In the genomic region with DNA sequence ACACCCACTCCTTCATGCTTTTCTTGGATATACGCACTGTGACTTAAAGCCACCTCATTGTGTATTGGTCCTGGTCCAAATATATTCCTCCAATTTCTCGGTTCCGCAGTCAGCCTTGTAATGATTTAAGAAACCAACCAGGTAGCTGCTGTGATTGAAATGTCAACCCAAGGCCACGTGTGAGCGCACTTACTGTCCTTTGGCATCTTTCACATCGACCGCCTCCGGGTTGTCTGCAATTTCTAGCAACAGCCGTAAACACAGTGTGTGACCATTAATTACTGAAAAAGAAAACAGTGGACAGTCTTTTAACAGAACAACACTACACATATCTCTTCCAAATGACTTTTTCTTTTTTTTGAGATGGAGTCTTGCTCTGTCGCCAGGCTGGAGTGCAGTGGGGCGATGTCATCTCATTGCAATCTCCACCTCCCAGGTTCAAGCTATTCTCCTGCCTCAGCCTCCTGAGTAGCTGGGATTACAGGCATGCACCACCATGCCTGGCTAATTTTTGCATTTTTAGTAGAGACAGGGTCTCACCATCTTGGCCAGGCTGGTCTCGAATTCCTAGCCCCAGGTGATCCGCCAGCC, we compare ENCODE assay signal across 7 cellular contexts.
A peak's percentile ranks its signal among the peaks of the same experiment; 100 is the strongest.
DNase-seq lines count a peak whose midpoint lies in the region; ATAC-seq and TF ChIP-seq lines count a peak whose summit lies in the region.
"Not testable (repeated sequence)": the region's sequence is repeated elsewhere in the genome, so short reads cannot be mapped to it uniquely, and the experiment has no call there.

No MANE protein-coding gene starts in this region.

- not testable (repeated sequence) for H3K9ac ChIP-seq in PC-3 (ENCODE audit: low read length); endodermal cell (ENCODE audit: extremely low read depth, low read length, poor library complexity, severe bottlenecking)

- peak overlapping the region; percentile 58 for H3K4me2 ChIP-seq in PC-3 (ENCODE audit: low read length)

- in situ Hi-C loops in G401 (cut with HindIII; ENCODE audit: low sequenced_read_pairs): not testable (repeated sequence)

- not testable (repeated sequence) for H3K4me1 Mint-ChIP-seq in activated T-cell treated with anti-CD3 and anti-CD28 coated beads, Interleukin-2, amount 50 U/mL, for 24 hours (ENCODE audit: low read depth); memory B cell; stimulated activated effector memory CD8-positive, alpha-beta T cell treated with anti-CD3 and anti-CD28 coated beads, Interleukin-12 subunit alpha, Interleukin-12 subunit beta, amount 100 ng/mL, for 72 hours
- H3K4me1 Mint-ChIP-seq in endodermal cell: peaks cover 44% of the 10 kb centered on the region

- H3K27me3 Mint-ChIP-seq in activated T-cell treated with anti-CD3 and anti-CD28 coated beads, Interleukin-2, amount 50 U/mL, for 24 hours; endodermal cell (ENCODE audit: insufficient read depth); memory B cell: not testable (repeated sequence)

- not testable (repeated sequence) for TF ChIP-seq CTCF in PC-3 (conservative IDR thresholded peaks at IDR 0.05; ENCODE audit: low read depth, low read length); endodermal cell (conservative IDR thresholded peaks at IDR 0.05)

- ATAC-seq in PC-3; memory B cell (ENCODE audit: low read depth); stimulated activated effector memory CD8-positive, alpha-beta T cell treated with anti-CD3 and anti-CD28 coated beads, Interleukin-12 subunit alpha, Interleukin-12 subunit beta, amount 100 ng/mL, for 72 hours: not testable (repeated sequence)

- DNase-seq in G401 (ENCODE audit: low spot score): peak; percentile 61
- not testable (repeated sequence) for DNase-seq in PC-3; activated T-cell treated with anti-CD3 and anti-CD28 coated beads, Interleukin-2, amount 50 U/mL, for 24 hours; endodermal cell; memory B cell (ENCODE audit: low spot score in 2 of 2)
- peak; percentile 7 for DNase-seq in astrocyte of the hippocampus (ENCODE audit: low read depth, low spot score)
- DNase-seq in stimulated activated effector memory CD8-positive, alpha-beta T cell treated with anti-CD3 and anti-CD28 coated beads, Interleukin-12 subunit alpha, Interleukin-12 subunit beta, amount 100 ng/mL, for 72 hours (ENCODE audit: low spot score in 2 of 2): peak in 1 of 2 donors; percentile 34

- not testable (repeated sequence) for H3F3A ChIP-seq in PC-3 (ENCODE audit: low read length, unreplicated experiment)

- H3K9me2 ChIP-seq in PC-3 (replicated peaks; ENCODE audit: low read length): not testable (repeated sequence)

- POLR2A ChIA-PET in PC-3 (lab: Charles Lee; ENCODE audit: unreplicated experiment): not testable (repeated sequence)

- H3K4me3 Mint-ChIP-seq in activated T-cell treated with anti-CD3 and anti-CD28 coated beads, Interleukin-2, amount 50 U/mL, for 24 hours; endodermal cell; memory B cell; stimulated activated effector memory CD8-positive, alpha-beta T cell treated with anti-CD3 and anti-CD28 coated beads, Interleukin-12 subunit alpha, Interleukin-12 subunit beta, amount 100 ng/mL, for 72 hours: not testable (repeated sequence)

- not testable (repeated sequence) for H4K20me1 ChIP-seq in PC-3 (ENCODE audit: low read length)

- 91 to 94% methylated on average over 13 of the region's 13 CpGs for WGBS in endodermal cell (ENCODE audit: insufficient coverage in 1 of 2, insufficient read length in 1 of 2), 2 experiments

- not testable (repeated sequence) for H3K27me3 ChIP-seq in PC-3 (ENCODE audit: low read length); endodermal cell (ENCODE audit: control insufficient read depth, insufficient read depth, low read length, poor library complexity, severe bottlenecking)

- H2AFZ ChIP-seq in PC-3 (ENCODE audit: low read length): not testable (repeated sequence)

- not testable (repeated sequence) for H3K9me3 ChIP-seq in PC-3 (ENCODE audit: low read length); endodermal cell (ENCODE audit: control insufficient read depth, low read length)

- peak overlapping the region; percentile 19 for H3K27ac Mint-ChIP-seq in activated T-cell treated with anti-CD3 and anti-CD28 coated beads, Interleukin-2, amount 50 U/mL, for 24 hours
- peak overlapping the region; percentile 42 for H3K27ac Mint-ChIP-seq in endodermal cell
- H3K27ac Mint-ChIP-seq in memory B cell: peak overlapping the region; percentile 62
- H3K27ac Mint-ChIP-seq in stimulated activated effector memory CD8-positive, alpha-beta T cell treated with anti-CD3 and anti-CD28 coated beads, Interleukin-12 subunit alpha, Interleukin-12 subunit beta, amount 100 ng/mL, for 72 hours: peak overlapping the region; percentile 60

- H3K36me3 ChIP-seq in PC-3 (ENCODE audit: low read depth, low read length); endodermal cell (ENCODE audit: control insufficient read depth, insufficient read depth, low read length): not testable (repeated sequence)

- not testable (repeated sequence) for BruUV-seq in PC-3 (replicated peaks; lab: Mats Ljungman, UMichigan)

- not testable (repeated sequence) for H3K79me2 ChIP-seq in PC-3 (ENCODE audit: low read length)

- peaks cover 79% of the 10 kb centered on the region for H3K36me3 Mint-ChIP-seq in activated T-cell treated with anti-CD3 and anti-CD28 coated beads, Interleukin-2, amount 50 U/mL, for 24 hours (ENCODE audit: low read depth)
- not testable (repeated sequence) for H3K36me3 Mint-ChIP-seq in endodermal cell (ENCODE audit: low read depth)
- peaks cover 34% of the 10 kb centered on the region for H3K36me3 Mint-ChIP-seq in memory B cell
- peaks cover 94% of the 10 kb centered on the region for H3K36me3 Mint-ChIP-seq in stimulated activated effector memory CD8-positive, alpha-beta T cell treated with anti-CD3 and anti-CD28 coated beads, Interleukin-12 subunit alpha, Interleukin-12 subunit beta, amount 100 ng/mL, for 72 hours

- intact Hi-C loops in PC-3 (cut with micrococcal nuclease): not testable (repeated sequence)

- H3K4me1 ChIP-seq in PC-3 (ENCODE audit: insufficient read depth, low read length): peaks cover 16% of the 10 kb centered on the region
- peaks cover 15% of the 10 kb centered on the region for H3K4me1 ChIP-seq in endodermal cell (ENCODE audit: control insufficient read depth, insufficient read depth, low read length)

- not testable (repeated sequence) for H3K4me3 ChIP-seq in PC-3 (ENCODE audit: low read length); endodermal cell (ENCODE audit: low read length)

- H3K9me3 Mint-ChIP-seq in activated T-cell treated with anti-CD3 and anti-CD28 coated beads, Interleukin-2, amount 50 U/mL, for 24 hours; endodermal cell; memory B cell; stimulated activated effector memory CD8-positive, alpha-beta T cell treated with anti-CD3 and anti-CD28 coated beads, Interleukin-12 subunit alpha, Interleukin-12 subunit beta, amount 100 ng/mL, for 72 hours: not testable (repeated sequence)

- CTCF ChIA-PET in PC-3 (lab: Charles Lee): not testable (repeated sequence)

- peak overlapping the region; percentile 36; the same call in 1 of the 2 replicates for H3K27ac ChIP-seq in PC-3 (ENCODE audit: low read length)
- not testable (repeated sequence) for H3K27ac ChIP-seq in endodermal cell (ENCODE audit: low read depth, low read length)
